12 cellular contexts compared by ENCODE assay signal in genomic region chr2:190582761-190583506, GRCh38. TPM values are rescaled to one million over a fixed set of nuclear protein-coding genes. Genes with fewer than 3 reads are reported as not detected.
A peak's percentile ranks its signal among the peaks of the same experiment; 100 is the strongest.
DNase-seq lines count a peak whose midpoint lies in the region; ATAC-seq, FAIRE-seq and TF ChIP-seq lines count a peak whose summit lies in the region.
"Had no signal": no experiment of that assay in that cellular context is flagged by ENCODE, and none has a peak within 500 bp of the region (broad histone marks: within the 10 kb centered on the region; RNA-seq: fewer than 3 reads in every experiment).

No MANE protein-coding gene starts in this region.

- no peak overlapping the region for H3K4me3 ChIP-seq in keratinocyte (ENCODE audit: control insufficient read depth in 2 of 3, extremely low read depth in 1 of 3, insufficient read depth in 2 of 3, low read depth in 1 of 3, low read length in 3 of 3)
- H3K4me3 ChIP-seq: vagina had no signal

- peak; percentile 60 for ATAC-seq in GM21447 (IDR thresholded peaks at IDR 0.05; ENCODE audit: unreplicated experiment)
- ATAC-seq in HG03196 (IDR thresholded peaks at IDR 0.05; ENCODE audit: unreplicated experiment), result peak; percentile 56
- ATAC-seq in HG03025 (IDR thresholded peaks at IDR 0.05; ENCODE audit: low FRiP score, unreplicated experiment), result no peak

- H3K36me3 ChIP-seq in keratinocyte (ENCODE audit: control insufficient read depth in 2 of 2, extremely low read depth in 1 of 2, insufficient read depth in 2 of 2, low read length in 2 of 2), result no peaks in the 10 kb centered on the region
- H3K36me3 ChIP-seq: vagina had no signal

- no peaks in the 10 kb centered on the region for H3K79me2 ChIP-seq in keratinocyte (ENCODE audit: control insufficient read depth, insufficient read depth, low read length)

- DNase-seq in GM18507 (ENCODE audit: extremely low spot score, insufficient read length, low read depth) (no peak), keratinocyte (ENCODE audit: low read depth, low spot score) (no peak), NCI-H82 (lab: John Stamatoyannopoulos, UW) (no peak)
- no peak for DNase-seq in activated naive CD4-positive, alpha-beta T cell treated with Interleukin-2 at 50 U/mL for 16 hours
- DNase-seq in activated CD4-positive, alpha-beta T cell treated with anti-CD3 and anti-CD28 coated beads, Interleukin-2, amount 50 U/mL, for 48 hours, result no peak
- DNase-seq: activated naive CD4-positive, alpha-beta T cell; HCEC 1CT; T1000 had no signal

- no peaks in the 10 kb centered on the region for H3K9me1 ChIP-seq in keratinocyte (ENCODE audit: control insufficient read depth, extremely low read depth, insufficient read depth, low read length)

- H3K4me1 ChIP-seq in keratinocyte (ENCODE audit: control insufficient read depth, extremely low read depth, insufficient read depth, low read length), result peaks cover 25% of the 10 kb centered on the region

- FAIRE-seq in GM18507 (lab: Jason Lieb, UNC) (peak; percentile 66), keratinocyte (lab: Jason Lieb, UNC) (peak; percentile 36)

- H3K27me3 ChIP-seq in keratinocyte (ENCODE audit: control insufficient read depth, extremely low read depth, insufficient read depth, low read length), result no peaks in the 10 kb centered on the region
- H3K27me3 ChIP-seq: vagina had no signal

- H4K20me1 ChIP-seq in keratinocyte (ENCODE audit: control insufficient read depth, extremely low read depth, insufficient read depth, low read length), result no peaks in the 10 kb centered on the region

- H3K9ac ChIP-seq in keratinocyte (ENCODE audit: control insufficient read depth, extremely low read depth, insufficient read depth, low read length), result no peak overlapping the region

- H2AFZ ChIP-seq in keratinocyte (ENCODE audit: control insufficient read depth, low read length), result peak overlapping the region; percentile 12

- no peak for TF ChIP-seq CTCF in keratinocyte (optimal IDR thresholded peaks at IDR 0.05 in 1 of 3, IDR thresholded peaks at IDR 0.05 in 1 of 3, conservative IDR thresholded peaks at IDR 0.05 in 1 of 3; ENCODE audit: extremely low read depth in 1 of 3, insufficient read depth in 2 of 3, low read length in 3 of 3)

- H3K4me2 ChIP-seq in keratinocyte (ENCODE audit: control insufficient read depth, extremely low read depth, insufficient read depth, low read depth, low read length), result no peak overlapping the region

- dilution Hi-C loops in keratinocyte (cut with MboI; ENCODE audit: extremely low pct_ligation_motif_present, low sequenced_read_pairs), result no loop called here

- no peak overlapping the region for H3K27ac ChIP-seq in keratinocyte (ENCODE audit: control insufficient read depth, insufficient read depth, low read length)
- H3K27ac ChIP-seq: vagina had no signal

- H3K9me3 ChIP-seq in keratinocyte (ENCODE audit: control insufficient read depth, low read depth, low read length), result no peaks in the 10 kb centered on the region
- H3K9me3 ChIP-seq: vagina had no signal

RNA-seq across cellular contexts. Expression of gene NEMP2, which starts 48.4 kb away (rescaled TPM):
- 1.1 to 2.1 TPM (median 1.9 TPM) in 3 replicates for polyA plus RNA-seq in keratinocyte
- polyA plus RNA-seq in keratinocyte (2011; ENCODE audit: low read depth), result 1.2 TPM
- 0.62 and 0.91 TPM in 2 replicates for polyA plus RNA-seq in keratinocyte (2011; cell fraction: cytosol; rRNA removed)
- polyA plus RNA-seq in keratinocyte (2011; cell fraction: nucleus; rRNA removed), result 1.3 and 1.7 TPM in 2 replicates
- polyA plus RNA-seq in keratinocyte (2012; ENCODE audit: low replicate concordance), result 0.61 and 1.7 TPM in 2 replicates
- 0.49 to 5.1 TPM (median 1.8 TPM) in 3 replicates for polyA minus RNA-seq in keratinocyte
- 1.3 TPM for polyA minus RNA-seq in keratinocyte (2011; cell fraction: cytosol; rRNA and poly(A)+ RNA removed)
- polyA minus RNA-seq in keratinocyte (2011; cell fraction: nucleus; rRNA and poly(A)+ RNA removed), result 1.1 and 2.9 TPM in 2 replicates
